ENCODE assay signal across 8 cellular contexts in the genomic region with DNA sequence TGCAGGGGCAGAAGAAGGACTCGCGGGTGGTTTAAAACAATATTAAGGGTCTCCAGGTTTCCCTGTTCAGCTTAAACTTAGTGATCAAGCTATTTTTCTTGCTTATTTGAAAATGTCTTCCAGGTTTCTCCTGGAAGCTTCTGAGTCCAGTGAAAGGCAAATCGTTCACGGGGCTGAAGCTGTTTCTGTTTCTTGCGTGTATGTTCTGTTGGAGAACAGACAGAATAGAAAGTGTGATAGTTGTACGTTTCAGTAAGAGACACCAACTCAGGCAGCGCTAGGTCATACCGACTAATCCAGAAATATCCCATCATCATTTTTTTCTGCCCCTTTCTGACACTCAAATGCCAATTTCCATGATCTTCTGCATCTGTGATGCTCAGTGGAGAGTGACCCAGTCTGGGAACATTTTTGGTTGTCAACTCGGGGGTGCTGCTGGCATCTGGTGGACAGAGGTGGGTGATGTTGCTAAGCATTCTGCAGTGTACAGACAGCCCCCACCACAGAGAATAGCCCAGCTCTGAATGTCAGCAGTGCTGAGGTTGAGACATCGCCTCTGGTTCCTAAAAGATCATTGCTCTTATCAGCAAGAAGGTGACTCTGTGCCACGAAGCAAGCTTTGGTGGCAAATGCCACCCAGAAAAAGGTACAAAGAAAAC. TPM values are rescaled to one million over a fixed set of nuclear protein-coding genes. Genes with fewer than 3 reads are reported as not detected.
DNase-seq lines count a peak whose midpoint lies in the region; ATAC-seq, FAIRE-seq and TF ChIP-seq lines count a peak whose summit lies in the region.

No MANE protein-coding gene starts in this region.

- peaks cover 33% of the 10 kb centered on the region for H3K36me3 ChIP-seq in left ventricle myocardium inferior
- H3K36me3 ChIP-seq in kidney (ENCODE audit: control insufficient read depth in 1 of 2, insufficient read depth in 2 of 2, low read length in 2 of 2) = peaks cover 0 to 4% of the 10 kb centered on the region in 2 donors
- peaks cover 12 to 39% (median 19%) of the 10 kb centered on the region in 4 donors for H3K36me3 ChIP-seq in upper lobe of left lung

- TF ChIP-seq CTCF in left ventricle myocardium inferior (IDR thresholded peaks at IDR 0.05; ENCODE audit: borderline replicate concordance) = peak; percentile 23
- no peak for TF ChIP-seq CTCF in kidney (IDR thresholded peaks at IDR 0.05; ENCODE audit: borderline replicate concordance, extremely low read depth, insufficient read depth)
- TF ChIP-seq CTCF in upper lobe of left lung (IDR thresholded peaks at IDR 0.05) = peak in 2 of 6 experiments; percentile 19

- H3K4me1 ChIP-seq in left ventricle myocardium inferior = peaks cover 61% of the 10 kb centered on the region
- peaks cover 0 to 6% of the 10 kb centered on the region in 2 donors for H3K4me1 ChIP-seq in kidney (ENCODE audit: control insufficient read depth in 1 of 2, insufficient read depth in 1 of 2, low read depth in 1 of 2, low read length in 2 of 2)
- H3K4me1 ChIP-seq in upper lobe of left lung = peaks cover 28 to 59% (median 33%) of the 10 kb centered on the region in 4 donors

- no peak for DNase-seq in left ventricle myocardium inferior
- no peak for DNase-seq in left cardiac atrium
- DNase-seq in activated T-cell treated with anti-CD3 and anti-CD28 coated beads, Interleukin-2, amount 50 U/mL, for 4 hours = peak; percentile 30
- no peak for DNase-seq in kidney
- peak in 1 of 2 donors; percentile 42 for DNase-seq in upper lobe of left lung
- no peak for DNase-seq in kidney glomerular epithelial cell (lab: John Stamatoyannopoulos, UW)

- peak overlapping the region in 1 of 2 donors; percentile 66 for H3K9ac ChIP-seq in kidney (ENCODE audit: low read length in 2 of 2)

- intact Hi-C loops in left ventricle myocardium inferior (cut with micrococcal nuclease) (no loop called here), left cardiac atrium (cut with DNase I) (loop anchor here (5.0 kb wide), 2 partner anchors 53 to 82 kb away; no protein-coding TSS in a partner anchor), kidney (cut with DNase I) (no loop called here)

- H3K4me3 Mint-ChIP-seq in activated T-cell treated with anti-CD3 and anti-CD28 coated beads, Interleukin-2, amount 50 U/mL, for 4 hours = peak overlapping the region; percentile 76

- FAIRE-seq in kidney (lab: Jason Lieb, UNC) = no peak

- no peaks in the 10 kb centered on the region for H3K27me3 ChIP-seq in left ventricle myocardium inferior (ENCODE audit: low read depth)
- no peaks in the 10 kb centered on the region for H3K27me3 ChIP-seq in upper lobe of left lung

- H3K4me3 ChIP-seq in left ventricle myocardium inferior (peak overlapping the region; percentile 89), kidney (ENCODE audit: low read length in 2 of 2) (peak overlapping the region; percentile 44 to 69), upper lobe of left lung (peak overlapping the region in 3 of 4 donors; percentile 70 to 90 (median 82))

- no peaks in the 10 kb centered on the region for H3K9me3 Mint-ChIP-seq in activated T-cell treated with anti-CD3 and anti-CD28 coated beads, Interleukin-2, amount 50 U/mL, for 4 hours

- H3K9me3 ChIP-seq in left ventricle myocardium inferior (replicated peaks) = no peaks in the 10 kb centered on the region
- no peaks in the 10 kb centered on the region for H3K9me3 ChIP-seq in kidney (ENCODE audit: control insufficient read depth in 1 of 2, low read length in 2 of 2)
- H3K9me3 ChIP-seq in upper lobe of left lung = no peaks in the 10 kb centered on the region

- TF ChIP-seq POLR2A in upper lobe of left lung (IDR thresholded peaks at IDR 0.05) = peak in 1 of 4 donors; percentile 21

- ATAC-seq in left cardiac atrium = no peak
- no peak for ATAC-seq in activated T-cell treated with anti-CD3 and anti-CD28 coated beads, Interleukin-2, amount 50 U/mL, for 4 hours
- ATAC-seq in upper lobe of left lung (ENCODE audit: low FRiP score in 2 of 2) = no peak
- no peak for ATAC-seq in HG02970 (IDR thresholded peaks at IDR 0.05; ENCODE audit: low FRiP score, unreplicated experiment)
- ATAC-seq in GM18867 (IDR thresholded peaks at IDR 0.05; ENCODE audit: unreplicated experiment) = no peak

- H3K27me3 Mint-ChIP-seq in activated T-cell treated with anti-CD3 and anti-CD28 coated beads, Interleukin-2, amount 50 U/mL, for 4 hours (ENCODE audit: low read depth) = no peaks in the 10 kb centered on the region

- 27 to 36% methylated on average over 11 of the region's 11 CpGs for WGBS in upper lobe of left lung, 2 donors

- H3K36me3 Mint-ChIP-seq in activated T-cell treated with anti-CD3 and anti-CD28 coated beads, Interleukin-2, amount 50 U/mL, for 4 hours (ENCODE audit: insufficient read depth) = peaks cover 11% of the 10 kb centered on the region

- peaks cover 62% of the 10 kb centered on the region for H3K4me1 Mint-ChIP-seq in activated T-cell treated with anti-CD3 and anti-CD28 coated beads, Interleukin-2, amount 50 U/mL, for 4 hours (ENCODE audit: low read depth)

- no peak for TF ChIP-seq EP300 in upper lobe of left lung (IDR thresholded peaks at IDR 0.05)

- H3K27ac ChIP-seq in left ventricle myocardium inferior (replicated peaks) (peak overlapping the region; percentile 96), kidney (ENCODE audit: low read depth in 2 of 2, low read length in 2 of 2) (peak overlapping the region; percentile 84 to 89), upper lobe of left lung (peak overlapping the region; percentile 94 to 97 (median 97))

RNA-seq across cellular contexts. Expression of a gene that starts 4.3 kb away (rescaled TPM):
- total RNA-seq in left ventricle myocardium inferior = 65.2 TPM
- 10 to 100 TPM; 66.4 to 77.5 TPM for total RNA-seq in left cardiac atrium
- total RNA-seq in activated T-cell treated with anti-CD3 and anti-CD28 coated beads, Interleukin-2, amount 50 U/mL, for 4 hours = 1 to 10 TPM; 1.4 to 2.5 (median 2.4) TPM
- total RNA-seq in kidney = 131 TPM
- 114 TPM for polyA plus RNA-seq in kidney (ENCODE audit: insufficient read depth, low read depth, low replicate concordance)
- total RNA-seq in upper lobe of left lung = 100 to 1,000 TPM in 2 of 6 donors, 10 to 100 TPM in 4; 26.2 to 298 (median 75.8) TPM

Comparison
In these comparisons a context has a peak if more than half of its experiments do, and no peak if none do; other contexts are left out.
1. intact Hi-C loops: an anchor here in left cardiac atrium (5.0 kb wide); none called in left ventricle myocardium inferior and kidney.
2. RNA of a gene that starts 4.3 kb away (total RNA-seq): 131 TPM in kidney (single experiment), 26.2 to 298 TPM in upper lobe of left lung, 66.4 to 77.5 TPM in left cardiac atrium and 65.2 TPM in left ventricle myocardium inferior (single experiment); 1.4 to 2.5 TPM in activated T-cell treated with anti-CD3 and anti-CD28 coated beads, Interleukin-2, amount 50 U/mL, for 4 hours; every median in the first group is over 4 times any median in the second.
3. Peak in every context shown above with its lines, with median percentiles within 50 percentile points of each other: H3K27ac ChIP-seq and H3K4me3 ChIP-seq.